Comparison of ENCODE assay signal across 14 cellular contexts in the genomic region with DNA sequence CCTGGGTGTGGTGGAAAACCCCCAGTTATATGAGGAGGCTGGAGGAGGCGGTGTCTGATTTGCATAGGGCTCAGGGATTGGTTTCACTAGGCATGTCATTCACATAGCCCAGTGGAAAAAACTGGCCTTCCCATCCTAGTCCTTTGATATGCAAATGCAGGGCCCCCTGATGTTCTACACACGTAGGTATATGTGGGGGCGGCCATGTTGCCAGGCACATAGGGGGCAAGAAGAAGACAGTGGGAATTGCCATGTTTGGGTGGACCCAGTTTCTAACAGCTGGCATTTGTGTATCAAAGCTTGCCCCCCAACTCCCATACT. TPM values are rescaled to one million over a fixed set of nuclear protein-coding genes. Genes with fewer than 3 reads are reported as not detected.
"Had no signal": no experiment of that assay in that cellular context is flagged by ENCODE, and none has a peak within 500 bp of the region (broad histone marks: within the 10 kb centered on the region; RNA-seq: fewer than 3 reads in every experiment).

No MANE protein-coding gene starts in this region.

- H3K27ac Mint-ChIP-seq: activated naive CD4-positive, alpha-beta T cell treated with anti-CD3 and anti-CD28 coated beads, Interleukin-2, amount 50 U/mL, for 24 hours; endodermal cell; mesothelial cell of epicardium had no signal

- H3K4me3 Mint-ChIP-seq: activated naive CD4-positive, alpha-beta T cell treated with anti-CD3 and anti-CD28 coated beads, Interleukin-2, amount 50 U/mL, for 24 hours; endodermal cell; mesothelial cell of epicardium; neural crest cell; stimulated activated naive B cell treated with anti-CD40 and anti-IgM and Interleukin-4, amounts not matched to agents 10 μg/mL and 1 μg/mL and 100 μg/mL, for 72 hours had no signal

- H3K9me3 Mint-ChIP-seq: activated naive CD4-positive, alpha-beta T cell treated with anti-CD3 and anti-CD28 coated beads, Interleukin-2, amount 50 U/mL, for 24 hours had no signal

- H3K4me1 Mint-ChIP-seq: endodermal cell had no signal

- ATAC-seq: lower lobe of right lung had no signal

- DNase-seq: activated CD4-positive, CD25-positive, alpha-beta regulatory T cell; activated CD8-positive, alpha-beta memory T cell treated with anti-CD3 and anti-CD28 coated beads, Interleukin-2, amount 50 U/mL, for 48 hours; anterior cingulate cortex; dermis blood vessel endothelial cell; endodermal cell; lower lobe of right lung; ovary; stimulated activated naive B cell treated with anti-CD40 and anti-IgM and Interleukin-4, amounts not matched to agents 10 μg/mL and 1 μg/mL and 100 μg/mL, for 72 hours; upper lobe of left lung had no signal

- H3K36me3 ChIP-seq: breast epithelium, lower lobe of right lung, ovary, upper lobe of left lung had no signal

- H3K9me3 ChIP-seq: breast epithelium, lower lobe of right lung, ovary, upper lobe of left lung had no signal

- H3K4me1 ChIP-seq: breast epithelium, lower lobe of right lung, upper lobe of left lung had no signal

- H3K27me3 Mint-ChIP-seq: activated naive CD4-positive, alpha-beta T cell treated with anti-CD3 and anti-CD28 coated beads, Interleukin-2, amount 50 U/mL, for 24 hours had no signal

- H3K4me3 ChIP-seq: breast epithelium, lower lobe of right lung, ovary, upper lobe of left lung had no signal

- H3K36me3 Mint-ChIP-seq: activated naive CD4-positive, alpha-beta T cell treated with anti-CD3 and anti-CD28 coated beads, Interleukin-2, amount 50 U/mL, for 24 hours; mesothelial cell of epicardium had no signal

- H3K27me3 ChIP-seq: breast epithelium, ovary, upper lobe of left lung had no signal

- H3K27ac ChIP-seq: breast epithelium, lower lobe of right lung, ovary, upper lobe of left lung had no signal

RNA-seq across cellular contexts. Expression of a gene that starts 34.0 kb away (rescaled TPM):
- total RNA-seq: dermis blood vessel endothelial cell, myocyte, neural crest cell had no signal
